ENCODE assay signal across 17 cellular contexts in the genomic region with DNA sequence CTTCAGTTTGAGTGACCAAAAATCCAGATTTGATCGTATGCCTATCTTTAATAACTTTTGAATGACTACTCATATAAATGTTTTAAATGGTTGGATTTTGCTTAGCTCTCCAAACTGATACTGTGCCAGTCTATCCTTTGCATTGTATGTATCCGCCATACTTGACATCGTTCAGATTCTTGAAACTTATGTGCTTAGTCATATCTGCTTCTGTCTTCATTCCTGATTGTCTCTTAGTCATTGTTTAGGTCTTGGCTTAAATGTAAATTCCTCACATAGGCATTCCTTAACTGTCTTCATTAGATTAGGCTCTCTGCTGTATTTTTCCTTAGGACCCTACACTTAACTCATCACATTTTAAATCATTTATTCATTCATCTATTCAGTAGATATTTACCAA.
A peak's percentile ranks its signal among the peaks of the same experiment; 100 is the strongest.
DNase-seq lines count a peak whose midpoint lies in the region; ATAC-seq, FAIRE-seq and TF ChIP-seq lines count a peak whose summit lies in the region.
"Had no signal": no experiment of that assay in that cellular context is flagged by ENCODE, and none has a peak within 500 bp of the region (broad histone marks: within the 10 kb centered on the region; RNA-seq: fewer than 3 reads in every experiment).

No MANE protein-coding gene starts in this region.

- DNase-seq in EL (peak; percentile 90), RPMI7951 (ENCODE audit: low read depth) (peak; percentile 47), chondrocyte (ENCODE audit: low spot score) (no peak), COLO668 (lab: John Stamatoyannopoulos, UW; ENCODE audit: unreplicated experiment) (no peak)
- no peak for DNase-seq in activated effector memory CD4-positive, alpha-beta T cell treated with Interleukin-2 at 50 U/mL for 16 hours
- DNase-seq: activated CD4-positive, alpha-beta T cell treated with anti-CD3 and anti-CD28 coated beads for 4 hours; activated CD8-positive, alpha-beta memory T cell treated with anti-CD3 and anti-CD28 coated beads, Interleukin-2, amount 50 U/mL, for 48 hours; activated naive CD4-positive, alpha-beta T cell treated with anti-CD3 and anti-CD28 coated beads, Interleukin-2, amount 10 ng/mL, durations not matched to agents 7 days and 5 days; effector memory CD4-positive, alpha-beta T cell; immature natural killer cell; KBM-7; NCI-H1105; nephron progenitor cell had no signal

- ATAC-seq in HG03521 (IDR thresholded peaks at IDR 0.05; ENCODE audit: unreplicated experiment) (no peak), HG02885 (IDR thresholded peaks at IDR 0.05; ENCODE audit: poor library complexity, unreplicated experiment) (no peak)

- peaks cover 22% of the 10 kb centered on the region for H3K9me3 Mint-ChIP-seq in chondrocyte (ENCODE audit: low read depth)
- H3K9me3 Mint-ChIP-seq: immature natural killer cell had no signal

- H3K27ac Mint-ChIP-seq in chondrocyte (ENCODE audit: unreplicated experiment): peak overlapping the region; percentile 43
- H3K27ac Mint-ChIP-seq: activated naive CD4-positive, alpha-beta T cell treated with anti-CD3 and anti-CD28 coated beads, Interleukin-2, amount 10 ng/mL, durations not matched to agents 7 days and 5 days; B cell; immature natural killer cell; nephron progenitor cell had no signal

- peak; percentile 13 for FAIRE-seq in islet of Langerhans (lab: Jason Lieb, UNC)

- peaks cover 5% of the 10 kb centered on the region for H3K36me3 Mint-ChIP-seq in chondrocyte (ENCODE audit: low read depth)

- H3K4me3 Mint-ChIP-seq in chondrocyte (ENCODE audit: unreplicated experiment): no peak overlapping the region
- H3K4me3 Mint-ChIP-seq: activated naive CD4-positive, alpha-beta T cell treated with anti-CD3 and anti-CD28 coated beads, Interleukin-2, amount 10 ng/mL, durations not matched to agents 7 days and 5 days; B cell; immature natural killer cell; nephron progenitor cell had no signal

- no peaks in the 10 kb centered on the region for H3K27me3 Mint-ChIP-seq in chondrocyte (ENCODE audit: low read depth)
- H3K27me3 Mint-ChIP-seq: activated naive CD4-positive, alpha-beta T cell treated with anti-CD3 and anti-CD28 coated beads, Interleukin-2, amount 10 ng/mL, durations not matched to agents 7 days and 5 days; B cell had no signal

- no peak for TF ChIP-seq CTCF in chondrocyte (IDR thresholded peaks at IDR 0.05)

- H3K4me1 Mint-ChIP-seq in chondrocyte (ENCODE audit: low read depth): peaks cover 44% of the 10 kb centered on the region
- H3K4me1 Mint-ChIP-seq: activated naive CD4-positive, alpha-beta T cell treated with anti-CD3 and anti-CD28 coated beads, Interleukin-2, amount 10 ng/mL, durations not matched to agents 7 days and 5 days; nephron progenitor cell had no signal

Comparison
In these comparisons a context has a peak if more than half of its experiments do, and no peak if none do; other contexts are left out.
1. DNase-seq: peak in EL (single experiment) and RPMI7951 (single experiment); none in chondrocyte (single experiment), activated effector memory CD4-positive, alpha-beta T cell treated with Interleukin-2 at 50 U/mL for 16 hours (single experiment) and COLO668 (single experiment).